ENCODE assay signal across 8 cellular contexts in genomic region chr7:112206238-112207105, GRCh38. TPM values are rescaled to one million over a fixed set of nuclear protein-coding genes. Genes with fewer than 3 reads are reported as not detected.
DNase-seq lines count a peak whose midpoint lies in the region; ATAC-seq lines count a peak whose summit lies in the region.

A gene with protein sequence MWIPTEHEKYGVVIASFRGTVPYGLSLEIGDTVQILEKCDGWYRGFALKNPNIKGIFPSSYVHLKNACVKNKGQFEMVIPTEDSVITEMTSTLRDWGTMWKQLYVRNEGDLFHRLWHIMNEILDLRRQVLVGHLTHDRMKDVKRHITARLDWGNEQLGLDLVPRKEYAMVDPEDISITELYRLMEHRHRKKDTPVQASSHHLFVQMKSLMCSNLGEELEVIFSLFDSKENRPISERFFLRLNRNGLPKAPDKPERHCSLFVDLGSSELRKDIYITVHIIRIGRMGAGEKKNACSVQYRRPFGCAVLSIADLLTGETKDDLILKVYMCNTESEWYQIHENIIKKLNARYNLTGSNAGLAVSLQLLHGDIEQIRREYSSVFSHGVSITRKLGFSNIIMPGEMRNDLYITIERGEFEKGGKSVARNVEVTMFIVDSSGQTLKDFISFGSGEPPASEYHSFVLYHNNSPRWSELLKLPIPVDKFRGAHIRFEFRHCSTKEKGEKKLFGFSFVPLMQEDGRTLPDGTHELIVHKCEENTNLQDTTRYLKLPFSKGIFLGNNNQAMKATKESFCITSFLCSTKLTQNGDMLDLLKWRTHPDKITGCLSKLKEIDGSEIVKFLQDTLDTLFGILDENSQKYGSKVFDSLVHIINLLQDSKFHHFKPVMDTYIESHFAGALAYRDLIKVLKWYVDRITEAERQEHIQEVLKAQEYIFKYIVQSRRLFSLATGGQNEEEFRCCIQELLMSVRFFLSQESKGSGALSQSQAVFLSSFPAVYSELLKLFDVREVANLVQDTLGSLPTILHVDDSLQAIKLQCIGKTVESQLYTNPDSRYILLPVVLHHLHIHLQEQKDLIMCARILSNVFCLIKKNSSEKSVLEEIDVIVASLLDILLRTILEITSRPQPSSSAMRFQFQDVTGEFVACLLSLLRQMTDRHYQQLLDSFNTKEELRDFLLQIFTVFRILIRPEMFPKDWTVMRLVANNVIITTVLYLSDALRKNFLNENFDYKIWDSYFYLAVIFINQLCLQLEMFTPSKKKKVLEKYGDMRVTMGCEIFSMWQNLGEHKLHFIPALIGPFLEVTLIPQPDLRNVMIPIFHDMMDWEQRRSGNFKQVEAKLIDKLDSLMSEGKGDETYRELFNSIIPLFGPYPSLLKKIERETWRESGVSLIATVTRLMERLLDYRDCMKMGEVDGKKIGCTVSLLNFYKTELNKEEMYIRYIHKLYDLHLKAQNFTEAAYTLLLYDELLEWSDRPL (N-terminal part only) (minus strand): TSS chr7:112206399. CDS start chr7:112206138, 261 bp downstream.
A gene with protein sequence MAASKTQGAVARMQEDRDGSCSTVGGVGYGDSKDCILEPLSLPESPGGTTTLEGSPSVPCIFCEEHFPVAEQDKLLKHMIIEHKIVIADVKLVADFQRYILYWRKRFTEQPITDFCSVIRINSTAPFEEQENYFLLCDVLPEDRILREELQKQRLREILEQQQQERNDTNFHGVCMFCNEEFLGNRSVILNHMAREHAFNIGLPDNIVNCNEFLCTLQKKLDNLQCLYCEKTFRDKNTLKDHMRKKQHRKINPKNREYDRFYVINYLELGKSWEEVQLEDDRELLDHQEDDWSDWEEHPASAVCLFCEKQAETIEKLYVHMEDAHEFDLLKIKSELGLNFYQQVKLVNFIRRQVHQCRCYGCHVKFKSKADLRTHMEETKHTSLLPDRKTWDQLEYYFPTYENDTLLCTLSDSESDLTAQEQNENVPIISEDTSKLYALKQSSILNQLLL (plus strand): TSS chr7:112206695. CDS start chr7:112206717, 22 bp downstream.

- intact Hi-C loops in activated CD4-positive, alpha-beta T cell treated with anti-CD3 and anti-CD28 coated beads, Interleukin-2, amount 10 ng/mL, durations not matched to agents 24 days and 14 days (cut with micrococcal nuclease) = loop anchor here (1.0 to 10.0 kb wide), 7 partner anchors 184 to 912 kb away; partner anchors contain the start of genes IFRD1, IMMP2L and SMIM30
- intact Hi-C loops in left colon (cut with DNase I, micrococcal nuclease) = loop anchor here in 1 of 2 donors (10.0 kb wide), 2 partner anchors 188 to 728 kb away; a partner anchor contains a TSS

- ATAC-seq in GM19328 (IDR thresholded peaks at IDR 0.05; ENCODE audit: unreplicated experiment) (peak; percentile 94), HG03469 (IDR thresholded peaks at IDR 0.05; ENCODE audit: unreplicated experiment) (peak; percentile 86), left colon (peak; percentile 93)

- peak within 1 kb of the TSS; percentile 91 for H3K4me3 Mint-ChIP-seq in activated CD4-positive, alpha-beta T cell treated with anti-CD3 and anti-CD28 coated beads, Interleukin-2, amount 10 ng/mL, durations not matched to agents 24 days and 14 days

- peaks cover 14 to 50% (median 33%) of the 10 kb centered on the region in 11 experiments; a peak in 19 of 22 replicates for H4K20me1 ChIP-seq in BLaER1 treated with 17β-estradiol and CSF1 and Interleukin-3, amounts not matched to agents 10 nM and 100 nM

- no peaks in the 10 kb centered on the region for H3K9me3 Mint-ChIP-seq in activated CD4-positive, alpha-beta T cell treated with anti-CD3 and anti-CD28 coated beads, Interleukin-2, amount 10 ng/mL, durations not matched to agents 24 days and 14 days

- DNase-seq in NCI-H526 (lab: John Stamatoyannopoulos, UW) (peak; percentile 99 to 100), cortex of kidney (lab: John Stamatoyannopoulos, UW) (peak; percentile 83), left colon (peak; percentile 99)
- peak; percentile 100 for DNase-seq in activated CD4-positive, alpha-beta T cell treated with anti-CD3 and anti-CD28 coated beads, Interleukin-2, amount 10 ng/mL, durations not matched to agents 24 days and 14 days
- DNase-seq in stimulated activated CD4-positive, alpha-beta T cell treated with anti-CD3 and anti-CD28 coated beads, Interleukin-1b, Interleukin-23, amount 100 ng/mL, for 4 hours (ENCODE audit: low read depth in 2 of 2) = peak; percentile 99 to 100

- peak within 1 kb of the TSS; percentile 85 to 99 (median 92) for H3K4me3 ChIP-seq in BLaER1 treated with 17β-estradiol and CSF1 and Interleukin-3, amounts not matched to agents 10 nM and 100 nM

- H3K27ac Mint-ChIP-seq in activated CD4-positive, alpha-beta T cell treated with anti-CD3 and anti-CD28 coated beads, Interleukin-2, amount 10 ng/mL, durations not matched to agents 24 days and 14 days = peak within 1 kb of the TSS; percentile 83

- H3K4me1 Mint-ChIP-seq in activated CD4-positive, alpha-beta T cell treated with anti-CD3 and anti-CD28 coated beads, Interleukin-2, amount 10 ng/mL, durations not matched to agents 24 days and 14 days = peaks cover 30% of the 10 kb centered on the region

- H3K4me1 ChIP-seq in BLaER1 treated with 17β-estradiol and CSF1 and Interleukin-3, amounts not matched to agents 10 nM and 100 nM = peaks cover 19 to 36% (median 29%) of the 10 kb centered on the region in 10 experiments

- peak within 1 kb of the TSS; percentile 78 to 96 (median 91) for H3K9ac ChIP-seq in BLaER1 treated with 17β-estradiol and CSF1 and Interleukin-3, amounts not matched to agents 10 nM and 100 nM

- peaks cover 0 to 6% (median 0%) of the 10 kb centered on the region in 11 experiments; a peak in 2 of 22 replicates for H3K36me3 ChIP-seq in BLaER1 treated with 17β-estradiol and CSF1 and Interleukin-3, amounts not matched to agents 10 nM and 100 nM

- H3K27me3 ChIP-seq in BLaER1 treated with 17β-estradiol and CSF1 and Interleukin-3, amounts not matched to agents 10 nM and 100 nM = peaks cover 0 to 7% (median 0%) of the 10 kb centered on the region in 11 experiments; a peak in 4 of 22 replicates

- H3K36me3 Mint-ChIP-seq in activated CD4-positive, alpha-beta T cell treated with anti-CD3 and anti-CD28 coated beads, Interleukin-2, amount 10 ng/mL, durations not matched to agents 24 days and 14 days (ENCODE audit: low read depth) = no peaks in the 10 kb centered on the region

- H3K27ac ChIP-seq in BLaER1 treated with 17β-estradiol and CSF1 and Interleukin-3, amounts not matched to agents 10 nM and 100 nM = peak within 1 kb of the TSS; percentile 78 to 95 (median 88)

- H3K27me3 Mint-ChIP-seq in activated CD4-positive, alpha-beta T cell treated with anti-CD3 and anti-CD28 coated beads, Interleukin-2, amount 10 ng/mL, durations not matched to agents 24 days and 14 days = peaks cover 36% of the 10 kb centered on the region

- peak within 1 kb of the TSS; percentile 83 to 99 (median 94) for H3K4me2 ChIP-seq in BLaER1 treated with 17β-estradiol and CSF1 and Interleukin-3, amounts not matched to agents 10 nM and 100 nM

- H3K9me3 ChIP-seq in BLaER1 treated with 17β-estradiol and CSF1 and Interleukin-3, amounts not matched to agents 10 nM and 100 nM (replicated peaks in 1 of 11) = no peaks in the 10 kb centered on the region; a peak in 1 of 22 replicates

RNA-seq across cellular contexts. Expression of the first gene that starts in this region (rescaled TPM):
- total RNA-seq in activated CD4-positive, alpha-beta T cell treated with anti-CD3 and anti-CD28 coated beads, Interleukin-2, amount 10 ng/mL, durations not matched to agents 24 days and 14 days = 0.33 and 0.89 TPM in 2 replicates
- total RNA-seq in left colon = 10 to 100 TPM in 1 of 2 donors, 1 to 10 TPM in 1; 6.6 to 11.5 TPM

RNA-seq across cellular contexts. Expression of the second gene that starts in this region (rescaled TPM):
- 10.1 and 13.7 TPM in 2 replicates for total RNA-seq in activated CD4-positive, alpha-beta T cell treated with anti-CD3 and anti-CD28 coated beads, Interleukin-2, amount 10 ng/mL, durations not matched to agents 24 days and 14 days
- total RNA-seq in left colon = 10 to 100 TPM; 20.1 to 22.3 TPM

Comparison
In these comparisons a context has a peak if more than half of its experiments do, and no peak if none do; other contexts are left out.
1. Peak in every context shown above with its lines: DNase-seq, ATAC-seq, H3K4me3 ChIP-seq and H3K27ac ChIP-seq.